In genomic region chr4:83552924-83553323, GRCh38 we compare ENCODE assay signal across 8 cellular contexts. TPM values are rescaled to one million over a fixed set of nuclear protein-coding genes. Genes with fewer than 3 reads are reported as not detected.
DNase-seq lines count a peak whose midpoint lies in the region; ATAC-seq and FAIRE-seq lines count a peak whose summit lies in the region.
"Had no signal": no experiment of that assay in that cellular context is flagged by ENCODE, and none has a peak within 500 bp of the region (broad histone marks: within the 10 kb centered on the region; RNA-seq: fewer than 3 reads in every experiment).

No MANE protein-coding gene starts in this region.

- H3K36me3 ChIP-seq in small intestine (ENCODE audit: control insufficient read depth in 2 of 2, insufficient read depth in 2 of 2, low read length in 2 of 2): no peaks in the 10 kb centered on the region

- H3K36me3 Mint-ChIP-seq in activated T-helper 17 cell treated with anti-CD3 and anti-CD28 coated beads, Interleukin-2, amount 50 U/mL, for 72 hours (ENCODE audit: low read depth): peaks cover under 1% of the 10 kb centered on the region

- no peak for FAIRE-seq in small intestine (lab: Jason Lieb, UNC)

- WGBS in small intestine, 3 donors: 29 to 42% (median 39%) methylated on average over 2 of the region's 2 CpGs

- peaks cover 10% of the 10 kb centered on the region for H3K4me1 Mint-ChIP-seq in activated T-helper 17 cell treated with anti-CD3 and anti-CD28 coated beads, Interleukin-2, amount 50 U/mL, for 72 hours

- no peaks in the 10 kb centered on the region for H3K27me3 Mint-ChIP-seq in activated T-helper 17 cell treated with anti-CD3 and anti-CD28 coated beads, Interleukin-2, amount 50 U/mL, for 72 hours
- H3K27me3 Mint-ChIP-seq: activated naive CD8-positive, alpha-beta T cell had no signal

- ATAC-seq in GM19035 (IDR thresholded peaks at IDR 0.05; ENCODE audit: unreplicated experiment) (peak; percentile 44), HG03095 (IDR thresholded peaks at IDR 0.05; ENCODE audit: unreplicated experiment) (peak; percentile 54)
- ATAC-seq in activated T-helper 17 cell treated with anti-CD3 and anti-CD28 coated beads, Interleukin-2, amount 50 U/mL, for 72 hours (replicated peaks): peak; percentile 84

- H3K9me3 Mint-ChIP-seq in activated T-helper 17 cell treated with anti-CD3 and anti-CD28 coated beads, Interleukin-2, amount 50 U/mL, for 72 hours: no peaks in the 10 kb centered on the region

- H3K27me3 ChIP-seq in small intestine (ENCODE audit: control insufficient read depth in 2 of 2, insufficient read depth in 2 of 2, low read length in 2 of 2): no peaks in the 10 kb centered on the region

- H3K27ac ChIP-seq in small intestine (ENCODE audit: low read depth in 1 of 2, low read length in 1 of 2): peak overlapping the region; percentile 51 to 52

- no peaks in the 10 kb centered on the region for H3K9me3 ChIP-seq in small intestine (ENCODE audit: control insufficient read depth, low read depth)

- H3K27ac Mint-ChIP-seq in activated T-helper 17 cell treated with anti-CD3 and anti-CD28 coated beads, Interleukin-2, amount 50 U/mL, for 72 hours: no peak overlapping the region
- H3K27ac Mint-ChIP-seq: activated naive CD8-positive, alpha-beta T cell had no signal

- no peak overlapping the region for H3K4me3 Mint-ChIP-seq in activated T-helper 17 cell treated with anti-CD3 and anti-CD28 coated beads, Interleukin-2, amount 50 U/mL, for 72 hours
- H3K4me3 Mint-ChIP-seq: activated naive CD8-positive, alpha-beta T cell had no signal

- H3K4me1 ChIP-seq in small intestine (ENCODE audit: control insufficient read depth in 2 of 2, insufficient read depth in 1 of 2, low read depth in 1 of 2, low read length in 1 of 2): peaks cover 5% of the 10 kb centered on the region in 2 donors

- DNase-seq in small intestine (peak; percentile 82), NCI-H187 treated with DMSO at 0.1 percent for 48 hours (lab: John Stamatoyannopoulos, UW) (no peak), ecto neural progenitor cell (ENCODE audit: low spot score) (no peak), dermis blood vessel endothelial cell (no peak)

- H3K4me3 ChIP-seq in small intestine (ENCODE audit: low read depth in 1 of 2, low read length in 2 of 2): no peak overlapping the region

RNA-seq across cellular contexts. Expression of gene GPAT3, which starts 17.0 kb away (rescaled TPM):
- 1 to 10 TPM; 5.6 to 8.8 TPM for total RNA-seq in activated T-helper 17 cell treated with anti-CD3 and anti-CD28 coated beads, Interleukin-2, amount 50 U/mL, for 72 hours
- polyA plus RNA-seq in small intestine: 10 to 100 TPM; 17.0 to 22.4 (median 20.3) TPM
- 14.8 and 20.6 TPM in 2 replicates for total RNA-seq in dermis blood vessel endothelial cell
